In genomic region chr1:35810096-35810860, GRCh38 we compare ENCODE assay signal across 8 cellular contexts. TPM values are rescaled to one million over a fixed set of nuclear protein-coding genes. Genes with fewer than 3 reads are reported as not detected.
A peak's percentile ranks its signal among the peaks of the same experiment; 100 is the strongest.
DNase-seq lines count a peak whose midpoint lies in the region; ATAC-seq and TF ChIP-seq lines count a peak whose summit lies in the region.

No MANE protein-coding gene starts in this region.

- TF ChIP-seq CTCF in DOHH2 (IDR thresholded peaks at IDR 0.05; ENCODE audit: low read depth, low read length, poor library complexity, severe bottlenecking) (no peak), OCI-LY7 (conservative IDR thresholded peaks at IDR 0.05; ENCODE audit: low read length) (no peak), osteoblast (IDR thresholded peaks at IDR 0.05; ENCODE audit: extremely low read depth, low read depth, low read length) (no peak)

- in situ Hi-C loops in ACHN (cut with HindIII; ENCODE audit: low pct_ligation_motif_present, low pct_unique_long_range_greater_than_20kb, low sequenced_read_pairs) = no loop called here

- H3K79me2 ChIP-seq in DOHH2 (ENCODE audit: control insufficient read depth, low read length) (peaks cover 25% of the 10 kb centered on the region), OCI-LY7 (ENCODE audit: insufficient read depth, low read depth, low read length) (no peaks in the 10 kb centered on the region), osteoblast (ENCODE audit: insufficient read depth, low read length) (peaks cover 56% of the 10 kb centered on the region)

- peaks cover 27% of the 10 kb centered on the region for H3F3A ChIP-seq in DOHH2 (ENCODE audit: control insufficient read depth, insufficient read depth)

- H3K9me3 ChIP-seq in DOHH2 (ENCODE audit: control insufficient read depth, insufficient read depth, low read length) (no peaks in the 10 kb centered on the region), OCI-LY7 (ENCODE audit: low read length) (no peaks in the 10 kb centered on the region), osteoblast (ENCODE audit: low read depth, low read length) (no peaks in the 10 kb centered on the region)

- intact Hi-C loops in OCI-LY7 (cut with micrococcal nuclease; ENCODE audit: unreplicated experiment) = no loop called here

- H3K27me3 ChIP-seq in DOHH2 (ENCODE audit: control insufficient read depth, low read length) = no peaks in the 10 kb centered on the region
- no peaks in the 10 kb centered on the region for H3K27me3 ChIP-seq in osteoblast (ENCODE audit: insufficient read depth, low read length)

- POLR2A ChIA-PET in OCI-LY7 (lab: Charles Lee) = interaction anchor here (0.6 kb wide), 1 partner anchor 199 kb away, joined by 7 read pairs; no protein-coding TSS in a partner anchor

- H4K20me1 ChIP-seq in DOHH2 (ENCODE audit: control insufficient read depth, insufficient read depth, low read depth, low read length) (no peaks in the 10 kb centered on the region), OCI-LY7 (ENCODE audit: insufficient read depth, low read length) (no peaks in the 10 kb centered on the region), osteoblast (ENCODE audit: insufficient read depth, low read length) (peaks cover 6% of the 10 kb centered on the region)

- H3K4me1 ChIP-seq in DOHH2 (ENCODE audit: control insufficient read depth, low read length) (peaks cover 34% of the 10 kb centered on the region), OCI-LY7 (ENCODE audit: insufficient read depth, low read length, poor library complexity, severe bottlenecking) (peaks cover 12% of the 10 kb centered on the region), osteoblast (ENCODE audit: insufficient read depth, low read length) (peaks cover 16% of the 10 kb centered on the region)

- H3K4me3 ChIP-seq in DOHH2 (ENCODE audit: low read length) (peak overlapping the region; percentile 84; the same call in 1 of the 2 replicates), OCI-LY7 (ENCODE audit: low read depth, low read length, poor library complexity, severe bottlenecking) (no peak overlapping the region), osteoblast (ENCODE audit: insufficient read depth, low read length) (no peak overlapping the region)

- no peaks in the 10 kb centered on the region for H3K36me3 ChIP-seq in DOHH2 (ENCODE audit: control insufficient read depth, low read length)
- no peaks in the 10 kb centered on the region for H3K36me3 ChIP-seq in OCI-LY7 (ENCODE audit: insufficient read depth, low read length)
- H3K36me3 ChIP-seq in osteoblast (ENCODE audit: insufficient read depth, low read length) = no peaks in the 10 kb centered on the region

- H3K27ac ChIP-seq in DOHH2 (ENCODE audit: low read depth, low read length) (no peak overlapping the region), OCI-LY7 (ENCODE audit: low read depth, low read length, poor library complexity, severe bottlenecking) (no peak overlapping the region), epithelial cell of prostate (no peak overlapping the region), osteoblast (ENCODE audit: low read depth, low read length) (no peak overlapping the region)

- BruUV-seq in OCI-LY7 (replicated peaks; lab: Mats Ljungman, UMichigan) = no TSS peak

- CTCF ChIA-PET in OCI-LY7 (lab: Charles Lee; ENCODE audit: unreplicated experiment) = no interaction called here

- ATAC-seq in HG03521 (IDR thresholded peaks at IDR 0.05; ENCODE audit: unreplicated experiment) = no peak

- H3K9me2 ChIP-seq in DOHH2 (replicated peaks; ENCODE audit: control insufficient read depth, low read length) (no peaks in the 10 kb centered on the region), OCI-LY7 (ENCODE audit: insufficient read depth, low read length) (no peaks in the 10 kb centered on the region)

- DNase-seq in OCI-LY7 (ENCODE audit: low spot score) = no peak
- peak; percentile 16 for DNase-seq in epithelial cell of prostate (ENCODE audit: low read depth, low spot score)
- DNase-seq in osteoblast (ENCODE audit: insufficient read length, low spot score, missing footprints) = peak; percentile 72
- no peak for DNase-seq in NCI-H187 (lab: John Stamatoyannopoulos, UW)
- no peak for DNase-seq in ACHN
- DNase-seq in RPMI8226 = no peak

- H3K4me2 ChIP-seq in DOHH2 (ENCODE audit: low read length) (peak overlapping the region; percentile 91), OCI-LY7 (ENCODE audit: low read length) (peak overlapping the region; percentile 98; the same call in 1 of the 2 replicates), osteoblast (ENCODE audit: insufficient read depth, low read length) (no peak overlapping the region)

- H2AFZ ChIP-seq in OCI-LY7 (ENCODE audit: low read length) (no peak overlapping the region), osteoblast (ENCODE audit: low read length) (no peak overlapping the region)

RNA-seq across cellular contexts. Expression of gene AGO4, which starts 2.5 kb away (rescaled TPM):
- total RNA-seq in OCI-LY7 (2014; rRNA removed; shearing (Covaris generic)) = 6.5 and 14.1 TPM in 2 replicates
- total RNA-seq in OCI-LY7 (2022) (18.6 and 22.3 TPM in 2 replicates), osteoblast (22.1 and 23.2 TPM in 2 replicates)

RNA-seq across cellular contexts. Expression of gene CLSPN, which starts 40.5 kb away (rescaled TPM):
- total RNA-seq in OCI-LY7 (2014; rRNA removed; shearing (Covaris generic)) = 28.7 and 33.2 TPM in 2 replicates
- 67.9 and 68.5 TPM in 2 replicates for total RNA-seq in OCI-LY7 (2022)
- total RNA-seq in osteoblast = 1.8 and 2.9 TPM in 2 replicates

Comparison
In these comparisons a context has a peak if more than half of its experiments do, and no peak if none do; other contexts are left out.
1. DNase-seq: peak in epithelial cell of prostate (single experiment) and osteoblast (single experiment); none in OCI-LY7 (single experiment), NCI-H187 (0 of 2), ACHN (single experiment) and RPMI8226 (single experiment).